In genomic region chr9:33263131-33263935, GRCh38 we compare ENCODE assay signal across 8 cellular contexts. TPM values are rescaled to one million over a fixed set of nuclear protein-coding genes. Genes with fewer than 3 reads are reported as not detected.
DNase-seq lines count a peak whose midpoint lies in the region; ATAC-seq, FAIRE-seq and TF ChIP-seq lines count a peak whose summit lies in the region.

No MANE protein-coding gene starts in this region.

- CTCF ChIA-PET in activated B cell treated with CpG ODN at 0.5 μM for 24 hours (lab: Charles Lee): interaction anchor here (1.2 kb wide), 1 partner anchor 23 kb away, joined by 3 read pairs; no protein-coding TSS in a partner anchor
- CTCF ChIA-PET in HEK293T (lab: Yijun Ruan, JAX): no interaction called here

- intact Hi-C loops in activated B cell treated with CpG ODN at 0.5 μM for 24 hours (cut with micrococcal nuclease): loop anchor here (2.0 kb wide), 1 partner anchor 63 kb away; no protein-coding TSS in a partner anchor

- H3K4me3 Mint-ChIP-seq in activated B cell treated with CpG ODN at 0.5 μM for 24 hours: peak overlapping the region; percentile 85

- no peaks in the 10 kb centered on the region for H3K9me3 ChIP-seq in neuron (ENCODE audit: low read length)

- H3K4me1 ChIP-seq in neuron (ENCODE audit: insufficient read depth, low read length): peaks cover 7% of the 10 kb centered on the region

- FAIRE-seq in HTR-8/SVneo (lab: Jason Lieb, UNC): no peak

- ATAC-seq in activated B cell treated with CpG ODN at 0.5 μM for 24 hours (ENCODE audit: low read depth) (no peak), GM19455 (IDR thresholded peaks at IDR 0.05; ENCODE audit: unreplicated experiment) (no peak)

- peak overlapping the region; percentile 96 for H3K4me3 ChIP-seq in fibroblast of pulmonary artery (replicated peaks; ENCODE audit: low read depth, low read length)
- H3K4me3 ChIP-seq in neuron (ENCODE audit: low read length): peak overlapping the region; percentile 74

- peak; percentile 28 for DNase-seq in activated naive CD4-positive, alpha-beta T cell treated with Interleukin-2 at 50 U/mL for 16 hours
- DNase-seq in activated naive CD4-positive, alpha-beta T cell (lab: John Stamatoyannopoulos, UW): no peak
- DNase-seq in HTR-8/SVneo (ENCODE audit: insufficient read length, low spot score): peak; percentile 8
- no peak for DNase-seq in activated B cell treated with CpG ODN at 0.5 μM for 24 hours
- peak; percentile 24 for DNase-seq in fibroblast of pulmonary artery (ENCODE audit: low read depth)
- no peak for DNase-seq in HEK293T (ENCODE audit: extremely low spot score)

- no peaks in the 10 kb centered on the region for H3K27me3 Mint-ChIP-seq in activated B cell treated with CpG ODN at 0.5 μM for 24 hours

- H3K27me3 ChIP-seq in neuron (ENCODE audit: insufficient read depth, low read length): no peaks in the 10 kb centered on the region

- H3K27ac Mint-ChIP-seq in activated B cell treated with CpG ODN at 0.5 μM for 24 hours: peak overlapping the region; percentile 74

- peaks cover 53% of the 10 kb centered on the region for H3K36me3 ChIP-seq in neuron (ENCODE audit: insufficient read depth, low read length)

- peaks cover 39% of the 10 kb centered on the region for H3K4me1 Mint-ChIP-seq in activated B cell treated with CpG ODN at 0.5 μM for 24 hours

- H3K36me3 Mint-ChIP-seq in activated B cell treated with CpG ODN at 0.5 μM for 24 hours (ENCODE audit: low read depth): peaks cover 71% of the 10 kb centered on the region

- POLR2A ChIA-PET in activated B cell treated with CpG ODN at 0.5 μM for 24 hours (lab: Charles Lee): interaction anchor here (0.6 to 2.2 kb wide), 8 partner anchors 16 to 742 kb away, joined by 3 to 21 read pairs (median 4); partner anchors contain the start of genes B4GALT1, DNAJA1, NFX1 and NOL6
- POLR2A ChIA-PET in HEK293T (lab: Yijun Ruan, JAX): interaction anchor here (1.3 to 1.7 kb wide), 2 partner anchors 16 to 27 kb away, joined by 4 to 7 read pairs; partner anchors contain the start of gene NFX1

- peak overlapping the region; percentile 88 for H2AFZ ChIP-seq in neuron (ENCODE audit: low read depth, low read length)

- no peaks in the 10 kb centered on the region for H3K9me3 Mint-ChIP-seq in activated B cell treated with CpG ODN at 0.5 μM for 24 hours

- no peak for TF ChIP-seq CTCF in activated B cell treated with CpG ODN at 0.5 μM for 24 hours (IDR thresholded peaks at IDR 0.05)
- TF ChIP-seq CTCF in fibroblast of pulmonary artery (IDR thresholded peaks at IDR 0.05; ENCODE audit: low read length, missing control alignments): no peak

TF ChIP-seq in HEK293T, 16 proteins besides CTCF, POLR2A, EP300 and RAD21:
- TF ChIP-seq CTBP1 (IDR thresholded peaks at IDR 0.05; ENCODE audit: borderline replicate concordance) (no peak), FOXK2 (IDR thresholded peaks at IDR 0.05) (no peak), LEF1 (IDR thresholded peaks at IDR 0.05; ENCODE audit: borderline replicate concordance) (no peak), NFRKB (IDR thresholded peaks at IDR 0.05) (no peak), HDGF (IDR thresholded peaks at IDR 0.05; ENCODE audit: borderline replicate concordance) (no peak), SP1 (IDR thresholded peaks at IDR 0.05) (no peak), L3MBTL2 (conservative IDR thresholded peaks at IDR 0.05) (no peak), FOXA1 (IDR thresholded peaks at IDR 0.05) (no peak), PKNOX1 (IDR thresholded peaks at IDR 0.05) (no peak), TARDBP (IDR thresholded peaks at IDR 0.05) (no peak), FOXM1 (IDR thresholded peaks at IDR 0.05; ENCODE audit: borderline replicate concordance) (no peak), BHLHE40 (IDR thresholded peaks at IDR 0.05; ENCODE audit: borderline replicate concordance) (no peak), ELF4 (IDR thresholded peaks at IDR 0.05) (no peak), ZNF384 (IDR thresholded peaks at IDR 0.05) (no peak), SUZ12 (IDR thresholded peaks at IDR 0.05) (no peak)

RNA-seq across cellular contexts. Expression of gene BAG1, which starts 1.2 kb away (rescaled TPM):
- 58.3 and 58.9 TPM in 2 replicates for total RNA-seq in activated B cell treated with CpG ODN at 0.5 μM for 24 hours

RNA-seq across cellular contexts. Expression of gene CHMP5, which starts 1.5 kb away (rescaled TPM):
- 27.4 and 28.1 TPM in 2 replicates for total RNA-seq in activated B cell treated with CpG ODN at 0.5 μM for 24 hours

RNA-seq across cellular contexts. Expression of gene SPINK4, which starts 23.4 kb away (rescaled TPM):
- not detected in 2 replicates for total RNA-seq in activated B cell treated with CpG ODN at 0.5 μM for 24 hours

RNA-seq across cellular contexts. Expression of gene NFX1, which starts 27.0 kb away (rescaled TPM):
- total RNA-seq in activated B cell treated with CpG ODN at 0.5 μM for 24 hours: 51.0 and 57.2 TPM in 2 replicates

Comparison
In these comparisons a context has a peak if more than half of its experiments do, and no peak if none do; other contexts are left out.
1. DNase-seq: peak in activated naive CD4-positive, alpha-beta T cell treated with Interleukin-2 at 50 U/mL for 16 hours (single experiment), HTR-8/SVneo (single experiment) and fibroblast of pulmonary artery (single experiment); none in activated naive CD4-positive, alpha-beta T cell (0 of 4), activated B cell treated with CpG ODN at 0.5 μM for 24 hours (single experiment) and HEK293T (single experiment).